In genomic region chr9:92911496-92912475, GRCh38 we compare ENCODE assay signal across 15 cellular contexts. TPM values are rescaled to one million over a fixed set of nuclear protein-coding genes. Genes with fewer than 3 reads are reported as not detected.
DNase-seq lines count a peak whose midpoint lies in the region; ATAC-seq and TF ChIP-seq lines count a peak whose summit lies in the region.
"Had no signal": no experiment of that assay in that cellular context is flagged by ENCODE, and none has a peak within 500 bp of the region (broad histone marks: within the 10 kb centered on the region; RNA-seq: fewer than 3 reads in every experiment).

No MANE protein-coding gene starts in this region.

- no peak for TF ChIP-seq POLR2A in thyroid gland (IDR thresholded peaks at IDR 0.05)

- intact Hi-C loops in PC-3 (cut with micrococcal nuclease) (no loop called here), thyroid gland (cut with DNase I) (no loop called here)

- no peaks in the 10 kb centered on the region for H3K36me3 Mint-ChIP-seq in activated T-cell treated with anti-CD3 and anti-CD28 coated beads, Interleukin-2, amount 50 U/mL, for 24 hours (ENCODE audit: low read depth)
- H3K36me3 Mint-ChIP-seq: activated naive CD4-positive, alpha-beta T cell treated with anti-CD3 and anti-CD28 coated beads, Interleukin-2, amount 50 U/mL, for 72 hours; natural killer cell had no signal

- H4K20me1 ChIP-seq in PC-3 (ENCODE audit: low read length) (no peaks in the 10 kb centered on the region), GM23248 (ENCODE audit: insufficient read depth) (no peaks in the 10 kb centered on the region)

- ATAC-seq in PC-3 (peak; percentile 84), GM21529 (IDR thresholded peaks at IDR 0.05; ENCODE audit: unreplicated experiment) (no peak)
- ATAC-seq: activated naive CD4-positive, alpha-beta T cell treated with anti-CD3 and anti-CD28 coated beads, Interleukin-2, amount 50 U/mL, for 72 hours; foreskin keratinocyte; natural killer cell had no signal

- TF ChIP-seq CTCF in PC-3 (conservative IDR thresholded peaks at IDR 0.05; ENCODE audit: low read depth, low read length): no peak
- no peak for TF ChIP-seq CTCF in thyroid gland (IDR thresholded peaks at IDR 0.05)

- H3K4me3 Mint-ChIP-seq in activated T-cell treated with anti-CD3 and anti-CD28 coated beads, Interleukin-2, amount 50 U/mL, for 24 hours: no peak overlapping the region
- H3K4me3 Mint-ChIP-seq: natural killer cell had no signal

- WGBS in thyroid gland, 2 donors: 56% methylated on average over 11 of the region's 11 CpGs
- 56 to 59% methylated on average over 11 of the region's 11 CpGs for WGBS in GM23248 (ENCODE audit: low coverage in 1 of 2, low lambda C conversion rate in 2 of 2, missing lambda C conversion rate in 2 of 2), 2 experiments

- CTCF ChIA-PET in PC-3 (lab: Charles Lee): no interaction called here

- H3K27me3 ChIP-seq in PC-3 (ENCODE audit: low read length): no peaks in the 10 kb centered on the region
- H3K27me3 ChIP-seq in thyroid gland: no peaks in the 10 kb centered on the region
- peaks cover 21% of the 10 kb centered on the region for H3K27me3 ChIP-seq in GM23248 (replicated peaks; ENCODE audit: insufficient read depth)
- H3K27me3 ChIP-seq: uterus had no signal

- H3K4me1 Mint-ChIP-seq in activated T-cell treated with anti-CD3 and anti-CD28 coated beads, Interleukin-2, amount 50 U/mL, for 24 hours (ENCODE audit: low read depth): peaks cover 3% of the 10 kb centered on the region
- H3K4me1 Mint-ChIP-seq: natural killer cell had no signal

- H3K9me3 Mint-ChIP-seq in activated T-cell treated with anti-CD3 and anti-CD28 coated beads, Interleukin-2, amount 50 U/mL, for 24 hours: no peaks in the 10 kb centered on the region
- H3K9me3 Mint-ChIP-seq: activated naive CD4-positive, alpha-beta T cell treated with anti-CD3 and anti-CD28 coated beads, Interleukin-2, amount 50 U/mL, for 72 hours; natural killer cell had no signal

- peak overlapping the region; percentile 13; the same call in 1 of the 2 replicates for H2AFZ ChIP-seq in PC-3 (ENCODE audit: low read length)
- H2AFZ ChIP-seq in GM23248: no peak overlapping the region

- H3F3A ChIP-seq in PC-3 (ENCODE audit: low read length, unreplicated experiment) (no peaks in the 10 kb centered on the region), GM23248 (ENCODE audit: insufficient read depth) (no peaks in the 10 kb centered on the region)

- DNase-seq in NCI-H2107 treated with DMSO at 0.1 percent for 48 hours (lab: John Stamatoyannopoulos, UW; ENCODE audit: unreplicated experiment): peak; percentile 42
- DNase-seq in NCI-H2107 (lab: John Stamatoyannopoulos, UW): no peak
- peak; percentile 31 for DNase-seq in PC-3
- DNase-seq in foreskin melanocyte: peak; percentile 59
- DNase-seq in thyroid gland: peak; percentile 28 to 63
- DNase-seq in activated T-cell treated with anti-CD3 and anti-CD28 coated beads, Interleukin-2, amount 50 U/mL, for 24 hours: no peak
- no peak for DNase-seq in GM23248
- DNase-seq: cortex of kidney, natural killer cell, NCI-H2171 treated with DMSO at 0.1 percent for 48 hours, uterus had no signal

- H3K27ac ChIP-seq in PC-3 (ENCODE audit: low read length): no peak overlapping the region
- no peak overlapping the region for H3K27ac ChIP-seq in thyroid gland
- no peak overlapping the region for H3K27ac ChIP-seq in GM23248
- H3K27ac ChIP-seq: foreskin keratinocyte, uterus had no signal

- no peaks in the 10 kb centered on the region for H3K9me2 ChIP-seq in PC-3 (replicated peaks; ENCODE audit: low read length)
- H3K9me2 ChIP-seq in GM23248 (ENCODE audit: insufficient read depth): no peaks in the 10 kb centered on the region

- POLR2A ChIA-PET in PC-3 (lab: Charles Lee; ENCODE audit: unreplicated experiment): no interaction called here

- H3K9me3 ChIP-seq in PC-3 (ENCODE audit: low read length): no peaks in the 10 kb centered on the region
- H3K9me3 ChIP-seq in thyroid gland: no peaks in the 10 kb centered on the region
- no peaks in the 10 kb centered on the region for H3K9me3 ChIP-seq in GM23248 (ENCODE audit: low read depth)
- H3K9me3 ChIP-seq: uterus had no signal

- H3K79me2 ChIP-seq in PC-3 (ENCODE audit: low read length) (no peaks in the 10 kb centered on the region), GM23248 (ENCODE audit: insufficient read depth) (no peaks in the 10 kb centered on the region)

- H3K4me1 ChIP-seq in PC-3 (ENCODE audit: insufficient read depth, low read length) (peaks cover 15% of the 10 kb centered on the region), thyroid gland (peaks cover 7 to 13% of the 10 kb centered on the region in 2 donors), GM23248 (ENCODE audit: insufficient read depth) (no peaks in the 10 kb centered on the region)
- H3K4me1 ChIP-seq: foreskin keratinocyte, uterus had no signal

- H3K4me2 ChIP-seq in PC-3 (ENCODE audit: low read length) (peak overlapping the region; percentile 57), GM23248 (ENCODE audit: unreplicated experiment) (no peak overlapping the region)

- H3K27me3 Mint-ChIP-seq in activated T-cell treated with anti-CD3 and anti-CD28 coated beads, Interleukin-2, amount 50 U/mL, for 24 hours: no peaks in the 10 kb centered on the region

- BruUV-seq in PC-3 (replicated peaks; lab: Mats Ljungman, UMichigan): no TSS peak

- H3K4me3 ChIP-seq in PC-3 (ENCODE audit: low read length): peak overlapping the region; percentile 13; the same call in 1 of the 2 replicates
- H3K4me3 ChIP-seq in thyroid gland (replicated peaks in 1 of 3): no peak overlapping the region
- no peak overlapping the region for H3K4me3 ChIP-seq in GM23248
- H3K4me3 ChIP-seq: uterus had no signal

- in situ Hi-C loops in GM23248 (cut with MboI): no loop called here

- no peak overlapping the region for H3K27ac Mint-ChIP-seq in activated T-cell treated with anti-CD3 and anti-CD28 coated beads, Interleukin-2, amount 50 U/mL, for 24 hours
- H3K27ac Mint-ChIP-seq: activated naive CD4-positive, alpha-beta T cell treated with anti-CD3 and anti-CD28 coated beads, Interleukin-2, amount 50 U/mL, for 72 hours; natural killer cell had no signal

- H3K9ac ChIP-seq in PC-3 (ENCODE audit: low read length) (no peak overlapping the region), GM23248 (no peak overlapping the region)

- H3K36me3 ChIP-seq in PC-3 (ENCODE audit: low read depth, low read length) (no peaks in the 10 kb centered on the region), thyroid gland (no peaks in the 10 kb centered on the region), GM23248 (ENCODE audit: low read depth) (no peaks in the 10 kb centered on the region)
- H3K36me3 ChIP-seq: uterus had no signal

RNA-seq across cellular contexts. Expression of gene ZNF484, which starts 33.9 kb away (rescaled TPM):
- total RNA-seq in PC-3 (2014; rRNA removed) (3.8 and 3.9 TPM in 2 replicates), thyroid gland (10 to 100 TPM; 18.5 to 28.4 (median 19.4) TPM)
- total RNA-seq in GM23248 (2014; rRNA removed; shearing (Covaris generic)): 5.9 and 6.9 TPM in 2 replicates
- 2.8 and 3.1 TPM in 2 replicates for polyA plus RNA-seq in GM23248 (2016; fragmentation: Nextera tagmentation; extraction: Ambion mirVana)

RNA-seq across cellular contexts. Expression of gene FGD3, which starts 35.5 kb away (rescaled TPM):
- 5.4 and 6.3 TPM in 2 replicates for total RNA-seq in PC-3 (2014; rRNA removed)
- 1 to 10 TPM; 5.2 to 6.6 (median 5.6) TPM for total RNA-seq in thyroid gland
- not detected in 2 replicates for total RNA-seq in GM23248 (2014; rRNA removed; shearing (Covaris generic))
- not detected in 2 replicates for polyA plus RNA-seq in GM23248 (2016; fragmentation: Nextera tagmentation; extraction: Ambion mirVana)
- polyA plus RNA-seq: AG04450 had no signal

Comparison
In these comparisons a context has a peak if more than half of its experiments do, and no peak if none do; other contexts are left out.
1. DNase-seq: peak in NCI-H2107 treated with DMSO at 0.1 percent for 48 hours (single experiment), PC-3 (single experiment), foreskin melanocyte (single experiment) and thyroid gland (2 of 2); none in NCI-H2107 (single experiment), activated T-cell treated with anti-CD3 and anti-CD28 coated beads, Interleukin-2, amount 50 U/mL, for 24 hours (single experiment) and GM23248 (single experiment).